4 cellular contexts compared by ENCODE assay signal in genomic region chr19:53285087-53285486, GRCh38. TPM values are rescaled to one million over a fixed set of nuclear protein-coding genes. Genes with fewer than 3 reads are reported as not detected.
"Had no signal": no experiment of that assay in that cellular context is flagged by ENCODE, and none has a peak within 500 bp of the region (broad histone marks: within the 10 kb centered on the region; RNA-seq: fewer than 3 reads in every experiment).

No MANE protein-coding gene starts in this region.

- ATAC-seq: GM12878 had no signal

- DNase-seq: GDM1, GF-D8 had no signal

- H3K4me3 ChIP-seq: GM12878 had no signal

RNA-seq across cellular contexts. Expression of gene VN1R4, which starts 17.6 kb away (rescaled TPM):
- total RNA-seq: G401, GM12878 had no signal

RNA-seq across cellular contexts. Expression of gene VN1R2, which starts 27.0 kb away (rescaled TPM):
- total RNA-seq: G401, GM12878 had no signal

RNA-seq across cellular contexts. Expression of gene ZNF677, which starts 30.4 kb away (rescaled TPM):
- total RNA-seq: G401, GM12878 had no signal
